ENCODE assay signal across 21 cellular contexts in genomic region chr4:174532479-174532878, GRCh38.
"Had no signal": no experiment of that assay in that cellular context is flagged by ENCODE, and none has a peak within 500 bp of the region (broad histone marks: within the 10 kb centered on the region; RNA-seq: fewer than 3 reads in every experiment).

No MANE protein-coding gene starts in this region.

- H3K36me3 Mint-ChIP-seq: WTC11 had no signal

- H3K27ac Mint-ChIP-seq: activated CD8-positive, alpha-beta T cell treated with anti-CD3 and anti-CD28 coated beads, Interleukin-2, amount 10 ng/mL, durations not matched to agents 7 days and 5 days; T-helper 17 cell; WTC11 had no signal

- H3K4me1 Mint-ChIP-seq: T-helper 17 cell had no signal

- H3K27me3 Mint-ChIP-seq: T-helper 17 cell had no signal

- ATAC-seq: activated CD8-positive, alpha-beta T cell treated with anti-CD3 and anti-CD28 coated beads, Interleukin-2, amount 10 ng/mL, durations not matched to agents 7 days and 5 days; T-helper 17 cell had no signal

- H3K4me3 Mint-ChIP-seq: activated CD8-positive, alpha-beta T cell treated with anti-CD3 and anti-CD28 coated beads, Interleukin-2, amount 10 ng/mL, durations not matched to agents 7 days and 5 days; T-helper 17 cell; WTC11 had no signal

- DNase-seq: activated CD4-positive, alpha-beta T cell treated with anti-CD3 and anti-CD28 coated beads for 48 hours; activated CD4-positive, alpha-beta T cell treated with anti-CD3 and anti-CD28 coated beads, Interleukin-2, amount 50 U/mL, for 4 hours; activated CD4-positive, CD25-positive, alpha-beta regulatory T cell treated with anti-CD3 and anti-CD28 coated beads, Interleukin-2, amount 50 U/mL, for 72 hours; activated CD8-positive, alpha-beta memory T cell treated with anti-CD3 and anti-CD28 coated beads, Interleukin-2, amount 50 U/mL, for 48 hours; activated CD8-positive, alpha-beta T cell treated with anti-CD3 and anti-CD28 coated beads, Interleukin-2, amount 10 ng/mL, durations not matched to agents 7 days and 5 days; activated naive CD4-positive, alpha-beta T cell treated with anti-CD3 and anti-CD28 coated beads, Interleukin-2, amount 50 U/mL, for 16 hours; activated T-cell treated with anti-CD3 and anti-CD28 coated beads, Interleukin-2, amount 50 U/mL, for 1 hour; aorta; Karpas-422; MM.1S; NCI-H1105 treated with DMSO at 0.1 percent for 48 hours; NCI-H1436 treated with DMSO at 0.1 percent for 48 hours; NCI-H187; NCI-H2081; NCI-H510A treated with DMSO at 0.1 percent for 48 hours; NCI-H69; PC-9; SIG-M5; T-helper 17 cell; T-helper 9 cell had no signal
